Comparison of ENCODE assay signal across 19 cellular contexts in genomic region chrX:150805736-150806135, GRCh38.
DNase-seq lines count a peak whose midpoint lies in the region; ATAC-seq, FAIRE-seq and TF ChIP-seq lines count a peak whose summit lies in the region.
"Had no signal": no experiment of that assay in that cellular context is flagged by ENCODE, and none has a peak within 500 bp of the region (broad histone marks: within the 10 kb centered on the region; RNA-seq: fewer than 3 reads in every experiment).

No MANE protein-coding gene starts in this region.

- no peak overlapping the region for H2AK5ac ChIP-seq in IMR-90 (ENCODE audit: low read depth, low read length)

- CTCF ChIA-PET in IMR-90 (lab: Yijun Ruan, JAX): no interaction called here

- no peaks in the 10 kb centered on the region for H3K36me3 ChIP-seq in IMR-90 (ENCODE audit: control insufficient read depth, insufficient read depth, low read length)
- H3K36me3 ChIP-seq in body of pancreas (replicated peaks in 1 of 2; ENCODE audit: insufficient read depth in 1 of 2, low read depth in 2 of 2): no peaks in the 10 kb centered on the region
- H3K36me3 ChIP-seq in prostate gland: no peaks in the 10 kb centered on the region

- no peak overlapping the region for H3K4ac ChIP-seq in IMR-90 (ENCODE audit: low read depth, low read length)

- no peak overlapping the region for H2BK15ac ChIP-seq in IMR-90 (ENCODE audit: low read depth, low read length)

- dilution Hi-C loops in IMR-90 (cut with HindIII; ENCODE audit: low sequenced_read_pairs, unreplicated experiment): no loop called here

- H3K18ac ChIP-seq in IMR-90 (ENCODE audit: low read depth, low read length): no peak overlapping the region

- FAIRE-seq in GM12891 (lab: Jason Lieb, UNC): no peak
- FAIRE-seq: GM12892, HepG2, HTR-8/SVneo had no signal

- H3K79me1 ChIP-seq in IMR-90 (ENCODE audit: low read depth in 1 of 2, low read length in 2 of 2): no peaks in the 10 kb centered on the region

- H3K9me3 Mint-ChIP-seq in stimulated activated effector memory CD8-positive, alpha-beta T cell treated with anti-CD3 and anti-CD28 coated beads, Interleukin-12 subunit alpha, Interleukin-12 subunit beta, amount 100 ng/mL, for 72 hours: no peaks in the 10 kb centered on the region
- H3K9me3 Mint-ChIP-seq: HFFc6 had no signal

- H3K4me1 ChIP-seq in IMR-90 (ENCODE audit: control insufficient read depth, insufficient read depth, low read length) (no peaks in the 10 kb centered on the region), body of pancreas (no peaks in the 10 kb centered on the region), prostate gland (replicated peaks) (no peaks in the 10 kb centered on the region)
- H3K4me1 ChIP-seq: BLaER1 treated with 17β-estradiol and CSF1 and Interleukin-3, amounts not matched to agents 10 nM and 100 nM; HAP-1 had no signal

- no peak overlapping the region for H4K5ac ChIP-seq in IMR-90 (ENCODE audit: low read depth, low read length)

- peaks cover 5% of the 10 kb centered on the region for H3K36me3 Mint-ChIP-seq in stimulated activated effector memory CD8-positive, alpha-beta T cell treated with anti-CD3 and anti-CD28 coated beads, Interleukin-12 subunit alpha, Interleukin-12 subunit beta, amount 100 ng/mL, for 72 hours

- no peak overlapping the region for H2BK20ac ChIP-seq in IMR-90 (ENCODE audit: low read depth, low read length)

- POLR2A ChIA-PET in IMR-90 (lab: Charles Lee; ENCODE audit: unreplicated experiment): no interaction called here

- no peak overlapping the region for H4K8ac ChIP-seq in IMR-90 (ENCODE audit: low read depth in 2 of 2, low read length in 2 of 2)

- no peaks in the 10 kb centered on the region for H4K20me1 ChIP-seq in IMR-90 (ENCODE audit: insufficient read depth, low read length)
- H4K20me1 ChIP-seq: BLaER1 treated with 17β-estradiol and CSF1 and Interleukin-3, amounts not matched to agents 10 nM and 100 nM had no signal

- H3K4me2 ChIP-seq in IMR-90 (ENCODE audit: low read depth, low read length): no peak overlapping the region
- H3K4me2 ChIP-seq: BLaER1 treated with 17β-estradiol and CSF1 and Interleukin-3, amounts not matched to agents 10 nM and 100 nM had no signal

- no peak overlapping the region for H3K14ac ChIP-seq in IMR-90 (replicated peaks; ENCODE audit: low read depth, low read length)

- no peak overlapping the region for H3K9ac ChIP-seq in IMR-90 (ENCODE audit: low read depth, low read length)
- H3K9ac ChIP-seq: BLaER1 treated with 17β-estradiol and CSF1 and Interleukin-3, amounts not matched to agents 10 nM and 100 nM had no signal

- no peaks in the 10 kb centered on the region for H3K27me3 ChIP-seq in IMR-90 (ENCODE audit: control insufficient read depth, insufficient read depth, low read length)
- no peaks in the 10 kb centered on the region for H3K27me3 ChIP-seq in body of pancreas
- no peaks in the 10 kb centered on the region for H3K27me3 ChIP-seq in prostate gland (replicated peaks; ENCODE audit: insufficient read depth)
- H3K27me3 ChIP-seq: BLaER1 treated with 17β-estradiol and CSF1 and Interleukin-3, amounts not matched to agents 10 nM and 100 nM had no signal

- ATAC-seq in IMR-90 (ENCODE audit: low read depth) (no peak), body of pancreas (no peak)
- no peak for ATAC-seq in stimulated activated effector memory CD8-positive, alpha-beta T cell treated with anti-CD3 and anti-CD28 coated beads, Interleukin-12 subunit alpha, Interleukin-12 subunit beta, amount 100 ng/mL, for 72 hours
- ATAC-seq: HepG2 had no signal

- no peak for TF ChIP-seq RAD21 in IMR-90 (IDR thresholded peaks at IDR 0.05; ENCODE audit: low read length)

- no peak overlapping the region for H4K91ac ChIP-seq in IMR-90 (ENCODE audit: insufficient read depth, low read depth, low read length)

- H3K4me3 ChIP-seq in IMR-90 (ENCODE audit: insufficient read depth, low read depth, low read length) (no peak overlapping the region), choroid plexus epithelial cell (ENCODE audit: low read depth, low read length) (no peak overlapping the region), body of pancreas (no peak overlapping the region), prostate gland (no peak overlapping the region)
- H3K4me3 ChIP-seq: BLaER1 treated with 17β-estradiol and CSF1 and Interleukin-3, amounts not matched to agents 10 nM and 100 nM; HAP-1 had no signal

- BruUV-seq in IMR-90 (replicated peaks; lab: Mats Ljungman, UMichigan): no TSS peak

- H3K27ac Mint-ChIP-seq in stimulated activated effector memory CD8-positive, alpha-beta T cell treated with anti-CD3 and anti-CD28 coated beads, Interleukin-12 subunit alpha, Interleukin-12 subunit beta, amount 100 ng/mL, for 72 hours: no peak overlapping the region
- H3K27ac Mint-ChIP-seq: CD4-positive, CD25-positive, alpha-beta regulatory T cell; HFFc6 had no signal

- H2BK5ac ChIP-seq in IMR-90 (ENCODE audit: low read depth, low read length, poor library complexity, severe bottlenecking): no peak overlapping the region

- H2BK120ac ChIP-seq in IMR-90 (ENCODE audit: low read depth, low read length): no peak overlapping the region

- H3K23ac ChIP-seq in IMR-90 (ENCODE audit: low read depth, low read length): no peak overlapping the region

- TF ChIP-seq POLR2A in IMR-90 (IDR thresholded peaks at IDR 0.05; ENCODE audit: low read depth, low read length) (no peak), body of pancreas (IDR thresholded peaks at IDR 0.05) (no peak), GM12891 (IDR thresholded peaks at IDR 0.05; ENCODE audit: low read depth, low read length) (no peak), prostate gland (IDR thresholded peaks at IDR 0.05) (no peak)

- no peak overlapping the region for H3K4me3 Mint-ChIP-seq in stimulated activated effector memory CD8-positive, alpha-beta T cell treated with anti-CD3 and anti-CD28 coated beads, Interleukin-12 subunit alpha, Interleukin-12 subunit beta, amount 100 ng/mL, for 72 hours
- H3K4me3 Mint-ChIP-seq: CD4-positive, CD25-positive, alpha-beta regulatory T cell; HFFc6 had no signal

- TF ChIP-seq CTCF in IMR-90 (conservative IDR thresholded peaks at IDR 0.05; ENCODE audit: low read depth, low read length): no peak
- TF ChIP-seq CTCF in choroid plexus epithelial cell (conservative IDR thresholded peaks at IDR 0.05; ENCODE audit: low read depth, low read length): no peak
- no peak for TF ChIP-seq CTCF in body of pancreas (IDR thresholded peaks at IDR 0.05)
- TF ChIP-seq CTCF in prostate gland (IDR thresholded peaks at IDR 0.05): no peak

- H2AK9ac ChIP-seq in IMR-90 (replicated peaks; ENCODE audit: low read depth, low read length, poor library complexity): no peak overlapping the region

- in situ Hi-C loops in IMR-90 (cut with MboI; ENCODE audit: low sequenced_read_pairs): no loop called here

- peak; percentile 3 for DNase-seq in COLO829 (ENCODE audit: low spot score)
- DNase-seq in IMR-90: peak; percentile 1
- DNase-seq in choroid plexus epithelial cell (ENCODE audit: low read depth): peak; percentile 5
- DNase-seq in renal cortical epithelial cell (ENCODE audit: low read depth): peak; percentile 0
- DNase-seq in body of pancreas: no peak
- no peak for DNase-seq in GM12891 (ENCODE audit: insufficient read length, low spot score)
- no peak for DNase-seq in stimulated activated effector memory CD8-positive, alpha-beta T cell treated with anti-CD3 and anti-CD28 coated beads, Interleukin-12 subunit alpha, Interleukin-12 subunit beta, amount 100 ng/mL, for 72 hours (ENCODE audit: low spot score in 2 of 2)
- no peak for DNase-seq in prostate gland (ENCODE audit: low spot score)
- DNase-seq: 8988T; ACHN; CD4-positive, CD25-positive, alpha-beta regulatory T cell; DMS79; GOT3; HFFc6 had no signal

- H3K4me1 Mint-ChIP-seq in stimulated activated effector memory CD8-positive, alpha-beta T cell treated with anti-CD3 and anti-CD28 coated beads, Interleukin-12 subunit alpha, Interleukin-12 subunit beta, amount 100 ng/mL, for 72 hours: peaks cover 12% of the 10 kb centered on the region
- H3K4me1 Mint-ChIP-seq: CD4-positive, CD25-positive, alpha-beta regulatory T cell had no signal

- intact Hi-C loops in IMR-90 (cut with micrococcal nuclease): no loop called here
- intact Hi-C loops in body of pancreas (cut with DNase I): no loop called here
- intact Hi-C loops in prostate gland (cut with DNase I): no loop called here

- WGBS in IMR-90 (ENCODE audit: extremely low coverage in 2 of 2, insufficient read length in 1 of 2), 2 experiments: no CpG with 5 or more reads among the region's 2 CpGs
- 95 to 100% methylated on average over 2 of the region's 2 CpGs for WGBS in body of pancreas, 2 donors
- whole genome bisulfite sequencing in prostate gland: 100% methylated on average over 2 of the region's 2 CpGs

- no peak overlapping the region for H3K27ac ChIP-seq in IMR-90 (ENCODE audit: insufficient read depth, low read length)
- H3K27ac ChIP-seq in body of pancreas: no peak overlapping the region
- H3K27ac ChIP-seq in prostate gland: no peak overlapping the region
- H3K27ac ChIP-seq: BLaER1 treated with 17β-estradiol and CSF1 and Interleukin-3, amounts not matched to agents 10 nM and 100 nM had no signal

- no peak overlapping the region for H2AFZ ChIP-seq in IMR-90 (replicated peaks; ENCODE audit: low read length, poor library complexity)

- no peaks in the 10 kb centered on the region for H3K9me1 ChIP-seq in IMR-90 (ENCODE audit: insufficient read depth, low read length)

- H3K56ac ChIP-seq in IMR-90 (ENCODE audit: extremely low read depth, insufficient read depth, low read length): no peak overlapping the region

- H3K9me3 ChIP-seq in IMR-90 (ENCODE audit: control insufficient read depth, insufficient read depth, low read length): no peaks in the 10 kb centered on the region
- no peaks in the 10 kb centered on the region for H3K9me3 ChIP-seq in body of pancreas
- H3K9me3 ChIP-seq in prostate gland: no peaks in the 10 kb centered on the region
- H3K9me3 ChIP-seq: BLaER1 treated with 17β-estradiol and CSF1 and Interleukin-3, amounts not matched to agents 10 nM and 100 nM; HAP-1 had no signal

TF ChIP-seq in IMR-90, 13 proteins besides CTCF, POLR2A, EP300 and RAD21:
- TF ChIP-seq MAZ (IDR thresholded peaks at IDR 0.05; ENCODE audit: borderline replicate concordance, low read depth, low read length) (no peak), BHLHE40 (IDR thresholded peaks at IDR 0.05; ENCODE audit: low read depth, low read length) (no peak), SMC3 (IDR thresholded peaks at IDR 0.05; ENCODE audit: low read depth, low read length) (no peak), CEBPB (IDR thresholded peaks at IDR 0.05; ENCODE audit: low read depth, low read length) (0 out of 2 replicates have a peak, but pooled peaks have one; percentile 16), MXI1 (IDR thresholded peaks at IDR 0.05; ENCODE audit: borderline replicate concordance, low read depth, low read length) (no peak)

TF ChIP-seq in GM12891, 5 proteins besides CTCF, POLR2A, EP300 and RAD21:
- TF ChIP-seq SPI1 (IDR thresholded peaks at IDR 0.05; ENCODE audit: low read depth, low read length) (no peak), POLR2AphosphoS5 (IDR thresholded peaks at IDR 0.05; ENCODE audit: low read depth, low read length) (no peak), PAX5 (IDR thresholded peaks at IDR 0.05; ENCODE audit: insufficient read depth, low read length, severe bottlenecking) (no peak), POU2F2 (IDR thresholded peaks at IDR 0.05; ENCODE audit: low read depth, low read length) (no peak), TAF1 (IDR thresholded peaks at IDR 0.05; ENCODE audit: low read depth, low read length) (no peak)

Comparison
In these comparisons a context has a peak if more than half of its experiments do, and no peak if none do; other contexts are left out.
1. DNase-seq: peak in COLO829 (single experiment), IMR-90 (single experiment), choroid plexus epithelial cell (single experiment) and renal cortical epithelial cell (single experiment); none in body of pancreas (0 of 4), GM12891 (single experiment), stimulated activated effector memory CD8-positive, alpha-beta T cell treated with anti-CD3 and anti-CD28 coated beads, Interleukin-12 subunit alpha, Interleukin-12 subunit beta, amount 100 ng/mL, for 72 hours (0 of 2) and prostate gland (single experiment).